15 cellular contexts compared by ENCODE assay signal in the genomic region with DNA sequence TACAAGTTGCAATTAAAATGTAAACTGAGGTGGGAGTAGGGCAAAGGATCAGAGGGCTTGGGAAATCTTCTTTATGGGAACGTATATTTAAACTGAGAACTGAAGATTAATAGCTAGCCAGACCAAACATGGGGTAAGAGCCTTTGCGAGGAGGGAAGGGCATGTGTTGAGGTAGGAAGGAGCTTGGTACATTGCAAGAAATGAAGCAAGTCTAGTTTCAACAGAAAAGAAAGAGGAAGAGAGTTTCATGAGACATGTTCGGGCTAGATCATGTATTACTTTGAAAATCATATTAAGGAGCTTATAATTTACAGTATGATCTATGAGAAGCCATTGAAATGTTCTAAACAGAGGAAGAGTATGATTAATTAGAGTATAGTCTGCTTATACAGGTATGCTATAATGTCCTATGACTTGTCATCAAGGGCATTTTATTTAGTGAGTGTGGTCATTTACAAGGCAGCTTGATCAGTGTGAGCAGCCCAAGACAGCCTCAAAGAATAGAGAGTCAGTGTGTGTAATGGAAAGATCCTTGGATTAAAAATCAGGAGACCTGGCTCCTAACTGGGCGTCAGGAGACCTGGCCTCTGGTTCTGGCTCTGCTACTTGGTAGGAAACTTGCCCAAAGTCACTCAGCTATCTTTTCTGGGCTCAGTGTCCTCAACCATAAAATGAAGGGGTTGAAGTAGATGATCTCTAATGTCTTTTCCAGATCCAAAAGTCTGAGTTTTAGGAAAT. TPM values are rescaled to one million over a fixed set of nuclear protein-coding genes. Genes with fewer than 3 reads are reported as not detected.
DNase-seq lines count a peak whose midpoint lies in the region; ATAC-seq lines count a peak whose summit lies in the region.
"Had no signal": no experiment of that assay in that cellular context is flagged by ENCODE, and none has a peak within 500 bp of the region (broad histone marks: within the 10 kb centered on the region; RNA-seq: fewer than 3 reads in every experiment).

No MANE protein-coding gene starts in this region.

- H3K4me3 Mint-ChIP-seq in activated CD4-positive, alpha-beta T cell treated with anti-CD3 and anti-CD28 coated beads for 36 hours, result no peak overlapping the region

- no peaks in the 10 kb centered on the region for H3K36me3 ChIP-seq in endocrine pancreas (ENCODE audit: control insufficient read depth, insufficient read depth, low read length)
- H3K36me3 ChIP-seq: esophagus muscularis mucosa had no signal

- H3K4me1 ChIP-seq in endocrine pancreas (ENCODE audit: control insufficient read depth, insufficient read depth, low read length), result peaks cover 62% of the 10 kb centered on the region

- H3K27me3 Mint-ChIP-seq in activated CD4-positive, alpha-beta T cell treated with anti-CD3 and anti-CD28 coated beads for 36 hours, result peaks cover 9% of the 10 kb centered on the region

- no peaks in the 10 kb centered on the region for H3K36me3 Mint-ChIP-seq in activated CD4-positive, alpha-beta T cell treated with anti-CD3 and anti-CD28 coated beads for 36 hours (ENCODE audit: low read depth)
- H3K36me3 Mint-ChIP-seq: activated naive CD4-positive, alpha-beta T cell treated with anti-CD3 and anti-CD28 coated beads, Interleukin-2, amount 50 U/mL, for 72 hours had no signal

- intact Hi-C loops in activated CD4-positive, alpha-beta T cell treated with anti-CD3 and anti-CD28 coated beads for 36 hours (cut with DNase I, micrococcal nuclease), result no loop called here

- DNase-seq in AML-193 (lab: John Stamatoyannopoulos, UW) (peak; percentile 83 to 85), medulla oblongata (ENCODE audit: extremely low spot score) (no peak), 8988T (no peak), HK-2 (ENCODE audit: unreplicated experiment) (no peak)
- DNase-seq in activated CD4-positive, alpha-beta T cell treated with anti-CD3 and anti-CD28 coated beads for 36 hours, result no peak
- DNase-seq: mesendoderm, NCI-H2029 had no signal

- no peak overlapping the region for H3K9ac ChIP-seq in endocrine pancreas (ENCODE audit: control insufficient read depth, insufficient read depth, low read length)

- POLR2A ChIA-PET in activated CD4-positive, alpha-beta T cell treated with anti-CD3 and anti-CD28 coated beads for 36 hours (lab: Charles Lee), result no interaction called here

- H3K4me3 ChIP-seq in endocrine pancreas (ENCODE audit: control insufficient read depth, insufficient read depth, low read length), result peak overlapping the region; percentile 55
- H3K4me3 ChIP-seq: esophagus muscularis mucosa, K562, SK-N-MC had no signal

- no peaks in the 10 kb centered on the region for H3K9me3 Mint-ChIP-seq in activated CD4-positive, alpha-beta T cell treated with anti-CD3 and anti-CD28 coated beads for 36 hours (ENCODE audit: low read depth)
- H3K9me3 Mint-ChIP-seq: activated naive CD4-positive, alpha-beta T cell treated with anti-CD3 and anti-CD28 coated beads, Interleukin-2, amount 50 U/mL, for 72 hours had no signal

- no peaks in the 10 kb centered on the region for H3K4me1 Mint-ChIP-seq in activated CD4-positive, alpha-beta T cell treated with anti-CD3 and anti-CD28 coated beads for 36 hours

- H3K9me3 ChIP-seq in endocrine pancreas (ENCODE audit: control insufficient read depth, low read length), result no peaks in the 10 kb centered on the region
- H3K9me3 ChIP-seq: esophagus muscularis mucosa had no signal

- no peak overlapping the region for H3K27ac Mint-ChIP-seq in activated CD4-positive, alpha-beta T cell treated with anti-CD3 and anti-CD28 coated beads for 36 hours
- H3K27ac Mint-ChIP-seq: activated naive CD4-positive, alpha-beta T cell treated with anti-CD3 and anti-CD28 coated beads, Interleukin-2, amount 50 U/mL, for 72 hours had no signal

- ATAC-seq in GM19395 (IDR thresholded peaks at IDR 0.05; ENCODE audit: unreplicated experiment), result peak; percentile 54
- ATAC-seq in HG03469 (IDR thresholded peaks at IDR 0.05; ENCODE audit: unreplicated experiment), result peak; percentile 40
- no peak for ATAC-seq in activated CD4-positive, alpha-beta T cell treated with anti-CD3 and anti-CD28 coated beads for 36 hours
- ATAC-seq: activated naive CD4-positive, alpha-beta T cell treated with anti-CD3 and anti-CD28 coated beads, Interleukin-2, amount 50 U/mL, for 72 hours; HCT116; K562 had no signal

- H3K27me3 ChIP-seq in endocrine pancreas (ENCODE audit: control insufficient read depth, insufficient read depth, low read length), result no peaks in the 10 kb centered on the region
- H3K27me3 ChIP-seq: esophagus muscularis mucosa had no signal

- CTCF ChIA-PET in activated CD4-positive, alpha-beta T cell treated with anti-CD3 and anti-CD28 coated beads for 36 hours (lab: Charles Lee), result interaction anchor here (0.8 kb wide), 1 partner anchor 12 kb away, joined by 4 read pairs; a partner anchor contains a TSS

RNA-seq across cellular contexts. Expression of a gene that starts 10.9 kb away (rescaled TPM):
- total RNA-seq in activated CD4-positive, alpha-beta T cell treated with anti-CD3 and anti-CD28 coated beads for 36 hours, result 1 to 10 TPM; 1.3 to 1.4 TPM

RNA-seq across cellular contexts. Expression of a gene that starts 51.7 kb away (rescaled TPM):
- total RNA-seq in activated CD4-positive, alpha-beta T cell treated with anti-CD3 and anti-CD28 coated beads for 36 hours, result 10 to 100 TPM; 10.3 to 13.7 TPM

Comparison
In these comparisons a context has a peak if more than half of its experiments do, and no peak if none do; other contexts are left out.
1. DNase-seq: peak in AML-193 (2 of 2); none in medulla oblongata (single experiment), activated CD4-positive, alpha-beta T cell treated with anti-CD3 and anti-CD28 coated beads for 36 hours (single experiment), 8988T (single experiment) and HK-2 (single experiment).